11 cellular contexts compared by ENCODE assay signal in genomic region chr12:110107369-110108281, GRCh38. TPM values are rescaled to one million over a fixed set of nuclear protein-coding genes. Genes with fewer than 3 reads are reported as not detected.
DNase-seq lines count a peak whose midpoint lies in the region; ATAC-seq and TF ChIP-seq lines count a peak whose summit lies in the region.
"Had no signal": no experiment of that assay in that cellular context is flagged by ENCODE, and none has a peak within 500 bp of the region (broad histone marks: within the 10 kb centered on the region; RNA-seq: fewer than 3 reads in every experiment).

No MANE protein-coding gene starts in this region.

- no TSS peak for BruUV-seq in Calu3 (replicated peaks; lab: Mats Ljungman, UMichigan)

- no peak for ATAC-seq in gastroesophageal sphincter
- peak; percentile 58 for ATAC-seq in sciatic nerve
- ATAC-seq in HG02938 (IDR thresholded peaks at IDR 0.05; ENCODE audit: unreplicated experiment), result no peak
- ATAC-seq in activated CD4-positive, alpha-beta T cell treated with anti-CD3 and anti-CD28 coated beads for 36 hours, result no peak
- ATAC-seq: left colon had no signal

- H3K27ac Mint-ChIP-seq in Calu3 (ENCODE audit: unreplicated experiment), result peak overlapping the region; percentile 94
- H3K27ac Mint-ChIP-seq in T-helper 2 cell treated with Interferon-gamma antibody and Interleukin-4, amounts not matched to agents 5 μg/mL and 100 μg/mL, for 36 hours, result no peak overlapping the region
- H3K27ac Mint-ChIP-seq in activated CD4-positive, alpha-beta T cell treated with anti-CD3 and anti-CD28 coated beads for 36 hours, result no peak overlapping the region

- TF ChIP-seq CTCF in Calu3 (IDR thresholded peaks at IDR 0.05; ENCODE audit: unreplicated experiment), result no peak
- TF ChIP-seq CTCF in WERI-Rb-1 (IDR thresholded peaks at IDR 0.05; ENCODE audit: low read depth, low read length), result no peak
- TF ChIP-seq CTCF in gastroesophageal sphincter (IDR thresholded peaks at IDR 0.05), result no peak

- no peaks in the 10 kb centered on the region for H3K9me3 Mint-ChIP-seq in Calu3 (ENCODE audit: low read depth, unreplicated experiment)
- H3K9me3 Mint-ChIP-seq in T-helper 2 cell treated with Interferon-gamma antibody and Interleukin-4, amounts not matched to agents 5 μg/mL and 100 μg/mL, for 36 hours, result no peaks in the 10 kb centered on the region
- no peaks in the 10 kb centered on the region for H3K9me3 Mint-ChIP-seq in activated CD4-positive, alpha-beta T cell treated with anti-CD3 and anti-CD28 coated beads for 36 hours (ENCODE audit: low read depth)

- H3K27ac ChIP-seq in WERI-Rb-1 (peak overlapping the region; percentile 70), gastroesophageal sphincter (peak overlapping the region; percentile 88 to 95 (median 91))

- peaks cover 25% of the 10 kb centered on the region for H3K4me1 Mint-ChIP-seq in Calu3 (ENCODE audit: low read depth, unreplicated experiment)
- H3K4me1 Mint-ChIP-seq in T-helper 2 cell treated with Interferon-gamma antibody and Interleukin-4, amounts not matched to agents 5 μg/mL and 100 μg/mL, for 36 hours (ENCODE audit: low read depth), result no peaks in the 10 kb centered on the region
- H3K4me1 Mint-ChIP-seq in activated CD4-positive, alpha-beta T cell treated with anti-CD3 and anti-CD28 coated beads for 36 hours, result peaks cover 3% of the 10 kb centered on the region

- no peaks in the 10 kb centered on the region for H3K27me3 Mint-ChIP-seq in Calu3 (ENCODE audit: unreplicated experiment)
- H3K27me3 Mint-ChIP-seq in T-helper 2 cell treated with Interferon-gamma antibody and Interleukin-4, amounts not matched to agents 5 μg/mL and 100 μg/mL, for 36 hours (ENCODE audit: low read depth), result peaks cover 6% of the 10 kb centered on the region
- peaks cover 5% of the 10 kb centered on the region for H3K27me3 Mint-ChIP-seq in activated CD4-positive, alpha-beta T cell treated with anti-CD3 and anti-CD28 coated beads for 36 hours

- TF ChIP-seq POLR2A in gastroesophageal sphincter (IDR thresholded peaks at IDR 0.05), result no peak

- peak; percentile 40 for DNase-seq in Calu3
- DNase-seq in WERI-Rb-1, result peak; percentile 51
- peak; percentile 72 for DNase-seq in sciatic nerve (ENCODE audit: low spot score)
- no peak for DNase-seq in T-helper 2 cell treated with Interferon-gamma antibody and Interleukin-4, amounts not matched to agents 5 μg/mL and 100 μg/mL, for 36 hours (ENCODE audit: low spot score)
- DNase-seq in iPS-NIHi11 (ENCODE audit: low spot score), result no peak
- DNase-seq in activated CD4-positive, alpha-beta T cell treated with anti-CD3 and anti-CD28 coated beads for 36 hours, result no peak
- DNase-seq: activated naive CD4-positive, alpha-beta T cell treated with Interleukin-2 at 50 U/mL for 16 hours; KG1 had no signal

- H3K9me3 ChIP-seq in WERI-Rb-1 (ENCODE audit: severe bottlenecking), result peaks cover 2% of the 10 kb centered on the region
- H3K9me3 ChIP-seq in gastroesophageal sphincter, result no peaks in the 10 kb centered on the region

- CTCF ChIA-PET in Calu3 (lab: Charles Lee), result interaction anchor here (0.6 kb wide), 2 partner anchors 11 to 162 kb away, joined by 3 to 6 read pairs; no protein-coding TSS in a partner anchor
- CTCF ChIA-PET in activated CD4-positive, alpha-beta T cell treated with anti-CD3 and anti-CD28 coated beads for 36 hours (lab: Charles Lee), result no interaction called here

- H3K4me3 ChIP-seq in WERI-Rb-1 (ENCODE audit: low read depth, low read length) (no peak overlapping the region), gastroesophageal sphincter (no peak overlapping the region)

- POLR2A ChIA-PET in activated CD4-positive, alpha-beta T cell treated with anti-CD3 and anti-CD28 coated beads for 36 hours (lab: Charles Lee), result no interaction called here

- intact Hi-C loops in Calu3 (cut with micrococcal nuclease; ENCODE audit: unreplicated experiment), result loop anchor here (5.0 kb wide), 1 partner anchor 230 kb away; no protein-coding TSS in a partner anchor
- intact Hi-C loops in sciatic nerve (cut with DNase I), result loop anchor here (10.0 kb wide), 1 partner anchor 317 kb away; no protein-coding TSS in a partner anchor
- intact Hi-C loops in activated CD4-positive, alpha-beta T cell treated with anti-CD3 and anti-CD28 coated beads for 36 hours (cut with DNase I, micrococcal nuclease), result no loop called here

- 37 to 80% methylated on average over 5 to 6 of the region's 14 CpGs for WGBS in gastroesophageal sphincter (ENCODE audit: low coverage in 1 of 2), 2 donors

- H3K36me3 Mint-ChIP-seq in Calu3 (ENCODE audit: insufficient read depth, unreplicated experiment), result peaks cover 16% of the 10 kb centered on the region
- H3K36me3 Mint-ChIP-seq in T-helper 2 cell treated with Interferon-gamma antibody and Interleukin-4, amounts not matched to agents 5 μg/mL and 100 μg/mL, for 36 hours (ENCODE audit: low read depth), result no peaks in the 10 kb centered on the region
- H3K36me3 Mint-ChIP-seq in activated CD4-positive, alpha-beta T cell treated with anti-CD3 and anti-CD28 coated beads for 36 hours (ENCODE audit: low read depth), result no peaks in the 10 kb centered on the region

- no peak for TF ChIP-seq EP300 in gastroesophageal sphincter (IDR thresholded peaks at IDR 0.05)

- H3K4me1 ChIP-seq in gastroesophageal sphincter, result peaks cover 5 to 85% (median 22%) of the 10 kb centered on the region in 3 donors

- H3K27me3 ChIP-seq in WERI-Rb-1 (ENCODE audit: insufficient read depth, low read depth, severe bottlenecking), result no peaks in the 10 kb centered on the region
- no peaks in the 10 kb centered on the region for H3K27me3 ChIP-seq in gastroesophageal sphincter

- no peaks in the 10 kb centered on the region for H3K36me3 ChIP-seq in WERI-Rb-1
- H3K36me3 ChIP-seq in gastroesophageal sphincter, result no peaks in the 10 kb centered on the region

- H3K4me3 Mint-ChIP-seq in Calu3 (ENCODE audit: low read depth, unreplicated experiment), result peak overlapping the region; percentile 5
- H3K4me3 Mint-ChIP-seq in T-helper 2 cell treated with Interferon-gamma antibody and Interleukin-4, amounts not matched to agents 5 μg/mL and 100 μg/mL, for 36 hours, result no peak overlapping the region
- no peak overlapping the region for H3K4me3 Mint-ChIP-seq in activated CD4-positive, alpha-beta T cell treated with anti-CD3 and anti-CD28 coated beads for 36 hours

RNA-seq across cellular contexts. Expression of gene IFT81, which starts 16.5 kb away (rescaled TPM):
- 13.0 and 16.4 TPM in 2 replicates for total RNA-seq in Calu3 (2022)
- 10 to 100 TPM; 16.0 to 40.0 (median 20.7) TPM for total RNA-seq in gastroesophageal sphincter
- total RNA-seq in sciatic nerve, result 17.3 TPM
- total RNA-seq in activated CD4-positive, alpha-beta T cell treated with anti-CD3 and anti-CD28 coated beads for 36 hours, result 1 to 10 TPM; 3.5 TPM

RNA-seq across cellular contexts. Expression of gene C12orf76, which starts 59.3 kb away (rescaled TPM):
- total RNA-seq in Calu3 (2022) (14.2 and 14.7 TPM in 2 replicates), gastroesophageal sphincter (10 to 100 TPM in 3 of 4 donors, 1 to 10 TPM in 1; 9.4 to 21.5 (median 11.4) TPM), sciatic nerve (40.3 TPM)
- 10 to 100 TPM; 10.2 to 10.5 TPM for total RNA-seq in activated CD4-positive, alpha-beta T cell treated with anti-CD3 and anti-CD28 coated beads for 36 hours

Comparison
In these comparisons a context has a peak if more than half of its experiments do, and no peak if none do; other contexts are left out.
1. DNase-seq: peak in Calu3 (single experiment), WERI-Rb-1 (single experiment) and sciatic nerve (single experiment); none in T-helper 2 cell treated with Interferon-gamma antibody and Interleukin-4, amounts not matched to agents 5 μg/mL and 100 μg/mL, for 36 hours (single experiment), iPS-NIHi11 (single experiment) and activated CD4-positive, alpha-beta T cell treated with anti-CD3 and anti-CD28 coated beads for 36 hours (single experiment).
2. intact Hi-C loops: an anchor here in Calu3 (5.0 kb wide) and sciatic nerve (10.0 kb wide); none called in activated CD4-positive, alpha-beta T cell treated with anti-CD3 and anti-CD28 coated beads for 36 hours.